2 cellular contexts compared by ENCODE assay signal in the genomic region with DNA sequence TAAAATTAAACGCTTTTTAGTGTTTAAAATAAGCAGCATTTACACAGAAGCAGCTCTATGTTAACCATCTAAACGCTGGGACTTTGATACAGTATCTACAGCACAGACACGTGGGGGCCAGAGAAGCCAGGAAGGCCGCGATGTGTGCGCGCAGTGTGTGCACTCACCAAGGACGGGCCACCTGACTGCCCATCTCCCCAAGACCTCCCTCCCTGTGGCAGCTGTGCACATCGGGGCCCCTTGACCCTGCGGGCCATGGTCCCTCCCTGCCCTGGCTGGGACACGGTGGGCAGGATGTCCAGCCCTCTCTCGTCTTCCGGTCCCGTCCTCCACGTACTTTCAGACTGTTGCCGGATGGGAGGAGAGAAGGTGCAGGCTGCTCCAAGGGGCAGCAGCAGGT.
TF ChIP-seq lines count a peak whose summit lies in the region.

No MANE protein-coding gene starts in this region.

TF ChIP-seq in HCT116, 20 proteins besides CTCF, POLR2A, EP300 and RAD21:
- TF ChIP-seq ZBTB33 (IDR thresholded peaks at IDR 0.05; ENCODE audit: extremely low read depth, insufficient replicate concordance, low read length) = no peak
- TF ChIP-seq FOSL1 (IDR thresholded peaks at IDR 0.05; ENCODE audit: low read depth) = no peak
- no peak for TF ChIP-seq JUND (IDR thresholded peaks at IDR 0.05)
- TF ChIP-seq CBX3 (IDR thresholded peaks at IDR 0.05; ENCODE audit: low read depth) = no peak
- no peak for TF ChIP-seq POLR2AphosphoS5 (IDR thresholded peaks at IDR 0.05; ENCODE audit: low read depth, low read length)
- TF ChIP-seq EZH2 (IDR thresholded peaks at IDR 0.05) = no peak
- no peak for TF ChIP-seq SRF (IDR thresholded peaks at IDR 0.05; ENCODE audit: low read depth)
- no peak for TF ChIP-seq EZH2phosphoT487 (IDR thresholded peaks at IDR 0.05; ENCODE audit: borderline replicate concordance)
- TF ChIP-seq SP1 (IDR thresholded peaks at IDR 0.05; ENCODE audit: low read depth) = no peak
- TF ChIP-seq, protein P1, sequence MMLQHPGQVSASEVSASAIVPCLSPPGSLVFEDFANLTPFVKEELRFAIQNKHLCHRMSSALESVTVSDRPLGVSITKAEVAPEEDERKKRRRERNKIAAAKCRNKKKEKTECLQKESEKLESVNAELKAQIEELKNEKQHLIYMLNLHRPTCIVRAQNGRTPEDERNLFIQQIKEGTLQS (IDR thresholded peaks at IDR 0.05) = no peak
- no peak for TF ChIP-seq EGR1 (IDR thresholded peaks at IDR 0.05; ENCODE audit: low read depth)
- TF ChIP-seq ZNF274 (IDR thresholded peaks at IDR 0.05; ENCODE audit: low read depth, low read length) = no peak
- no peak for TF ChIP-seq MAX (IDR thresholded peaks at IDR 0.05)

TF ChIP-seq in K562, 482 proteins besides CTCF, POLR2A, EP300 and RAD21:
- TF ChIP-seq NFRKB (IDR thresholded peaks at IDR 0.05; ENCODE audit: low read depth) = no peak
- TF ChIP-seq ZKSCAN1 (IDR thresholded peaks at IDR 0.05; ENCODE audit: low read depth, low read length) = peak; percentile 63
- no peak for TF ChIP-seq EP400 (IDR thresholded peaks at IDR 0.05)
